Comparison of ENCODE assay signal across 20 cellular contexts in the genomic region with DNA sequence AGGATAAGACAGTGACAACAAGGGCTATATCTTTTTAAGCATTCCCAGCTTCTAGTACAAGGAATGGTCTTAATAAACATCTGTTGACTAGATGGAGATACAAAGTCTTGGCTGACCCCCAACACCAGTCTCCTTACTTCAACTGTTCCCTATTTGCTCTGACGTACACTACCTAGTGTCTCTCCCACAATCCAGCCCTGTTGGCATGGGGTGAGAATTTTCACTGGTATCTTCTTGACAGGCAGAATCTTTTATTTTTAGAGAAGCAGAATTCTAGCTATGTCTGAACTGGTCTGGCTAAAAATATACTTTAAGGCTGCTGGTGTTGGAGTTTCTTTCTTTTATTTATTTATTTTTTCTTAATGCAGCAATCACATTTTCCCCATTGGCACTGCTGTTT.
DNase-seq lines count a peak whose midpoint lies in the region; ATAC-seq, FAIRE-seq and TF ChIP-seq lines count a peak whose summit lies in the region.
"Had no signal": no experiment of that assay in that cellular context is flagged by ENCODE, and none has a peak within 500 bp of the region (broad histone marks: within the 10 kb centered on the region; RNA-seq: fewer than 3 reads in every experiment).

No MANE protein-coding gene starts in this region.

- H3K27ac ChIP-seq in HepG2 (ENCODE audit: extremely low read length, insufficient read depth, low read length) (no peak overlapping the region), right lobe of liver (no peak overlapping the region), K562 (ENCODE audit: extremely low read depth, low read depth, low read length) (no peak overlapping the region)
- H3K27ac ChIP-seq: A549 had no signal

- POLR2A ChIA-PET in HepG2 (lab: Yijun Ruan, JAX), result interaction anchor here (0.8 kb wide), 1 partner anchor 107 kb away, joined by 3 read pairs; a partner anchor contains a TSS
- POLR2A ChIA-PET in K562 (lab: Yijun Ruan, JAX), result no interaction called here

- ATAC-seq in HepG2, result no peak
- ATAC-seq in right lobe of liver, result no peak
- ATAC-seq in K562, result no peak
- peak; percentile 95 for ATAC-seq in left ventricle myocardium superior
- ATAC-seq: A549 had no signal

- TF ChIP-seq CTCF in HepG2 (CRISPR knock-in tag; IDR thresholded peaks at IDR 0.05) (no peak), right lobe of liver (IDR thresholded peaks at IDR 0.05) (no peak), K562 (IDR thresholded peaks at IDR 0.05 in 2 of 3, conservative IDR thresholded peaks at IDR 0.05 in 1 of 3; ENCODE audit: insufficient read depth in 2 of 3, low read depth in 1 of 3, low read length in 3 of 3) (no peak)

- H4K20me1 ChIP-seq in HepG2 (ENCODE audit: insufficient read depth, low read length) (no peaks in the 10 kb centered on the region), K562 (replicated peaks; ENCODE audit: control insufficient read depth, insufficient read depth, low read length) (no peaks in the 10 kb centered on the region)

- DNase-seq in HepG2 (ENCODE audit: low spot score) (no peak), right lobe of liver (no peak), K562 (ENCODE audit: extremely low read depth in 1 of 4, low spot score in 3 of 4) (no peak), left ventricle myocardium superior (no peak), HUDEP-2 (lab: John Stamatoyannopoulos, UW; ENCODE audit: unreplicated experiment in 76 of 76) (no peak), NK-92 (lab: John Stamatoyannopoulos, UW; ENCODE audit: unreplicated experiment) (no peak)
- no peak for DNase-seq in effector CD8-positive, alpha-beta T cell (lab: John Stamatoyannopoulos, UW)
- DNase-seq: DMS79, KG1, NCI-H1092 treated with DMSO at 0.1 percent for 48 hours, NCI-H2029 treated with DMSO at 0.1 percent for 48 hours, NCI-H345, NCI-H524 treated with DMSO at 0.1 percent for 48 hours, NCI-H82, OCI-M1, RPMI8226, SIG-M5, SK-N-SH had no signal

- no peaks in the 10 kb centered on the region for H3K9me3 ChIP-seq in HepG2 (ENCODE audit: low read length)
- no peaks in the 10 kb centered on the region for H3K9me3 ChIP-seq in right lobe of liver
- H3K9me3 ChIP-seq in K562 (replicated peaks; ENCODE audit: control insufficient read depth, insufficient read depth, low read depth, low read length), result no peaks in the 10 kb centered on the region; the same call in 1 of the 2 replicates
- H3K9me3 ChIP-seq: A549, SK-N-SH had no signal

- intact Hi-C loops in HepG2 (cut with micrococcal nuclease; ENCODE audit: unreplicated experiment) (no loop called here), right lobe of liver (cut with DNase I) (no loop called here), K562 (cut with micrococcal nuclease) (no loop called here), left ventricle myocardium superior (cut with micrococcal nuclease) (no loop called here)

- H3K4me2 ChIP-seq in HepG2 (ENCODE audit: low read depth, low read length) (no peak overlapping the region), K562 (ENCODE audit: insufficient read depth, low read length) (no peak overlapping the region)
- H3K4me2 ChIP-seq: A549, SK-N-SH had no signal

- TF ChIP-seq POLR2A in HepG2 (IDR thresholded peaks at IDR 0.05; ENCODE audit: insufficient read depth in 1 of 2, low read depth in 2 of 2, low read length in 2 of 2) (no peak), right lobe of liver (IDR thresholded peaks at IDR 0.05) (no peak), K562 (conservative IDR thresholded peaks at IDR 0.05) (no peak)

- H3K4me1 ChIP-seq in HepG2 (ENCODE audit: insufficient read depth, low read length) (no peaks in the 10 kb centered on the region), right lobe of liver (no peaks in the 10 kb centered on the region), K562 (replicated peaks in 1 of 2; ENCODE audit: control insufficient read depth in 2 of 2, insufficient read depth in 2 of 2, low read length in 2 of 2) (no peaks in the 10 kb centered on the region; a peak in 1 of 5 replicates)
- H3K4me1 ChIP-seq: A549 had no signal

- in situ Hi-C loops in HepG2 (cut with HindIII; ENCODE audit: extremely low pct_ligation_motif_present, low pct_unique_long_range_greater_than_20kb) (no loop called here), K562 (cut with MboI) (no loop called here)

- no peak for TF ChIP-seq EP300 in HepG2 (IDR thresholded peaks at IDR 0.05; ENCODE audit: low read depth in 2 of 2, low read length in 2 of 2)
- no peak for TF ChIP-seq EP300 in HepG2 (CRISPR knock-in tag; IDR thresholded peaks at IDR 0.05; ENCODE audit: borderline replicate concordance)
- no peak for TF ChIP-seq EP300 in K562 (IDR thresholded peaks at IDR 0.05; ENCODE audit: low read length)

- no peaks in the 10 kb centered on the region for H3K9me1 ChIP-seq in K562 (ENCODE audit: control insufficient read depth, insufficient read depth, low read length)

- TF ChIP-seq RAD21 in HepG2 (CRISPR knock-in tag; IDR thresholded peaks at IDR 0.05) (no peak), K562 (CRISPR knock-in tag; conservative IDR thresholded peaks at IDR 0.05 in 1 of 2, IDR thresholded peaks at IDR 0.05 in 1 of 2) (no peak)

- CTCF ChIA-PET in HepG2 (lab: Yijun Ruan, JAX; ENCODE audit: low intra/inter-chr PET ratio, low total read pairs), result no interaction called here
- CTCF ChIA-PET in K562 (lab: Yijun Ruan, JAX; ENCODE audit: low intra/inter-chr PET ratio), result no interaction called here

- H2AFZ ChIP-seq in HepG2 (ENCODE audit: low read length), result no peak overlapping the region
- H2AFZ ChIP-seq in K562 (ENCODE audit: low read depth, low read length), result no peak overlapping the region

- H3K36me3 ChIP-seq in HepG2 (replicated peaks in 1 of 2; ENCODE audit: control insufficient read depth in 1 of 2, insufficient read depth in 2 of 2, low read length in 2 of 2), result peaks cover 18 to 46% of the 10 kb centered on the region in 2 experiments
- H3K36me3 ChIP-seq in right lobe of liver, result peaks cover 3 to 35% (median 23%) of the 10 kb centered on the region in 4 donors
- peaks cover 60% of the 10 kb centered on the region for H3K36me3 ChIP-seq in K562 (ENCODE audit: control insufficient read depth, insufficient read depth, low read length)

- H3K4me3 ChIP-seq in HepG2 (replicated peaks in 1 of 3; ENCODE audit: insufficient read depth in 1 of 3, low read depth in 2 of 3, low read length in 3 of 3) (no peak overlapping the region), right lobe of liver (no peak overlapping the region), K562 (no peak overlapping the region)
- H3K4me3 ChIP-seq: A549 had no signal

- H3K79me2 ChIP-seq in HepG2 (ENCODE audit: insufficient read depth, low read length) (peaks cover 2% of the 10 kb centered on the region), K562 (ENCODE audit: control insufficient read depth, insufficient read depth, low read length) (no peaks in the 10 kb centered on the region)

- BruUV-seq in HepG2 (replicated peaks; lab: Mats Ljungman, UMichigan) (TSS peak; percentile 49), K562 (replicated peaks; lab: Mats Ljungman, UMichigan) (TSS peak; percentile 24)

- H3K27me3 ChIP-seq in HepG2 (ENCODE audit: control insufficient read depth in 1 of 2, insufficient read depth in 2 of 2, low read length in 2 of 2) (no peaks in the 10 kb centered on the region), right lobe of liver (no peaks in the 10 kb centered on the region), K562 (ENCODE audit: control insufficient read depth in 2 of 2, insufficient read depth in 2 of 2, low read length in 2 of 2) (no peaks in the 10 kb centered on the region)

- FAIRE-seq in HepG2 (lab: Jason Lieb, UNC) (no peak), K562 (lab: Jason Lieb, UNC) (no peak)
- FAIRE-seq: H54 had no signal

- 36% methylated on average over 1 of the region's 1 CpG for WGBS in HepG2 (ENCODE audit: low lambda C conversion rate)
- 92% methylated on average over 1 of the region's 1 CpG for WGBS in right lobe of liver (ENCODE audit: insufficient coverage, low coverage, low lambda C conversion rate, missing lambda C conversion rate)
- WGBS in K562 (ENCODE audit: insufficient coverage, low coverage, missing lambda C conversion rate), result 91% methylated on average over 1 of the region's 1 CpG

- H3K9ac ChIP-seq in HepG2 (ENCODE audit: insufficient read depth, low read depth, low read length) (no peak overlapping the region), K562 (ENCODE audit: insufficient read depth in 1 of 2, low read depth in 2 of 2, low read length in 2 of 2) (no peak overlapping the region)
- H3K9ac ChIP-seq: SK-N-SH had no signal

TF ChIP-seq in HepG2, 621 proteins besides CTCF, POLR2A, EP300 and RAD21:
- TF ChIP-seq TCF7L2 (IDR thresholded peaks at IDR 0.05; ENCODE audit: low read depth, low read length) (no peak), FIP1L1 (IDR thresholded peaks at IDR 0.05; ENCODE audit: borderline replicate concordance, insufficient read depth, low read depth, low read length) (no peak)

TF ChIP-seq in K562, 482 proteins besides CTCF, POLR2A, EP300 and RAD21:
- no peak for TF ChIP-seq EGR1 (conservative IDR thresholded peaks at IDR 0.05)
- no peak for TF ChIP-seq NCOA4 (IDR thresholded peaks at IDR 0.05; ENCODE audit: partially characterized antibody)
- no peak for TF ChIP-seq SMAD3 (CRISPR knock-in tag; conservative IDR thresholded peaks at IDR 0.05)
- TF ChIP-seq TEAD4 (IDR thresholded peaks at IDR 0.05; ENCODE audit: low read length), result no peak
- no peak for TF ChIP-seq TEAD4 (CRISPR knock-in tag; IDR thresholded peaks at IDR 0.05; ENCODE audit: borderline replicate concordance)
- no peak for TF ChIP-seq GTF2A2 (tag; IDR thresholded peaks at IDR 0.05)
- TF ChIP-seq, protein P1, sequence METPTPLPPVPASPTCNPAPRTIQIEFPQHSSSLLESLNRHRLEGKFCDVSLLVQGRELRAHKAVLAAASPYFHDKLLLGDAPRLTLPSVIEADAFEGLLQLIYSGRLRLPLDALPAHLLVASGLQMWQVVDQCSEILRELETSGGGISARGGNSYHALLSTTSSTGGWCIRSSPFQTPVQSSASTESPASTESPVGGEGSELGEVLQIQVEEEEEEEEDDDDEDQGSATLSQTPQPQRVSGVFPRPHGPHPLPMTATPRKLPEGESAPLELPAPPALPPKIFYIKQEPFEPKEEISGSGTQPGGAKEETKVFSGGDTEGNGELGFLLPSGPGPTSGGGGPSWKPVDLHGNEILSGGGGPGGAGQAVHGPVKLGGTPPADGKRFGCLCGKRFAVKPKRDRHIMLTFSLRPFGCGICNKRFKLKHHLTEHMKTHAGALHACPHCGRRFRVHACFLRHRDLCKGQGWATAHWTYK (CRISPR knock-in tag; IDR thresholded peaks at IDR 0.05), result no peak
- no peak for TF ChIP-seq ZNF384 (IDR thresholded peaks at IDR 0.05; ENCODE audit: low read depth, low read length)
